Comparison of ENCODE assay signal across 9 cellular contexts in the genomic region with DNA sequence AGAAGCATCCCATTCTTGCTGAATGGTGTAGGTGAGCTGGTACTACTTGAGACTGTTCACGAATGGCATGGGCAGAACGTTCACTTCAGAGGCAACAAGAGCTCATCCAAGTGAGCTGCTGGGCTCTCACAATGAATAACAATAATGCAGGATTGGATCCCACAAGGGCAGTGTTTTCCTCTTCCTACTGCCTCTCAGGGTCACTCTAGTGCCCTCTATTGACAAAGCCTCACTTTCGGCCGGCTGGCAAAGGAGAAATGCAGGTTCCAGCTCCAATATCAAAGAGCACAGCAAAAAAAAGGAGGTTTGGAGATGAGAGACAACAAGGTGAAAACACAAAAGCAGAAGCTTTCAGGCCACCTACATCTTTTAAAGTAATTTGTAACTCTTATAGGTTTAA.
DNase-seq lines count a peak whose midpoint lies in the region; ATAC-seq and TF ChIP-seq lines count a peak whose summit lies in the region.
"Had no signal": no experiment of that assay in that cellular context is flagged by ENCODE, and none has a peak within 500 bp of the region (broad histone marks: within the 10 kb centered on the region; RNA-seq: fewer than 3 reads in every experiment).

No MANE protein-coding gene starts in this region.

- TF ChIP-seq CTCF in fibroblast of the aortic adventitia (IDR thresholded peaks at IDR 0.05; ENCODE audit: insufficient read depth, low read length) (peak; percentile 35), upper lobe of right lung (IDR thresholded peaks at IDR 0.05) (peak; percentile 21)

- H3K27ac ChIP-seq in upper lobe of right lung, result no peak overlapping the region

- intact Hi-C loops in Right ventricle myocardium inferior (cut with DNase I) (no loop called here), left ventricle myocardium superior (cut with micrococcal nuclease) (no loop called here), upper lobe of right lung (cut with DNase I) (no loop called here)

- no peaks in the 10 kb centered on the region for H3K27me3 ChIP-seq in upper lobe of right lung

- H3K9me3 ChIP-seq in upper lobe of right lung, result no peaks in the 10 kb centered on the region

- H3K4me1 ChIP-seq in upper lobe of right lung, result no peaks in the 10 kb centered on the region

- ATAC-seq in Right ventricle myocardium inferior, result no peak
- no peak for ATAC-seq in left ventricle myocardium superior
- ATAC-seq in upper lobe of right lung, result peak; percentile 32
- ATAC-seq: T-helper 17 cell had no signal

- H3K4me3 ChIP-seq in fibroblast of the aortic adventitia (ENCODE audit: low read depth, low read length), result no peak overlapping the region
- no peak overlapping the region for H3K4me3 ChIP-seq in upper lobe of right lung

- H3K36me3 ChIP-seq in upper lobe of right lung, result no peaks in the 10 kb centered on the region

- peak; percentile 25 for DNase-seq in Right ventricle myocardium inferior (ENCODE audit: missing footprints)
- DNase-seq in left ventricle myocardium superior, result no peak
- DNase-seq in NCI-H748 (lab: John Stamatoyannopoulos, UW; ENCODE audit: unreplicated experiment), result peak; percentile 75
- no peak for DNase-seq in fibroblast of the aortic adventitia (ENCODE audit: low read depth)
- no peak for DNase-seq in upper lobe of right lung
- DNase-seq in SKM-1 (lab: John Stamatoyannopoulos, UW; ENCODE audit: unreplicated experiment), result no peak
- DNase-seq in activated T-cell treated with anti-CD3 and anti-CD28 coated beads, Interleukin-2, amount 50 U/mL, for 1 hour, result no peak
- no peak for DNase-seq in SW 1271 (lab: John Stamatoyannopoulos, UW)
- DNase-seq: T-helper 17 cell had no signal

Comparison
In these comparisons a context has a peak if more than half of its experiments do, and no peak if none do; other contexts are left out.
1. DNase-seq: peak in Right ventricle myocardium inferior (single experiment) and NCI-H748 (single experiment); none in left ventricle myocardium superior (single experiment), fibroblast of the aortic adventitia (single experiment), upper lobe of right lung (single experiment), SKM-1 (single experiment), activated T-cell treated with anti-CD3 and anti-CD28 coated beads, Interleukin-2, amount 50 U/mL, for 1 hour (single experiment) and SW 1271 (0 of 2).